ENCODE assay signal across 8 cellular contexts in genomic region chr10:91163269-91163708, GRCh38. TPM values are rescaled to one million over a fixed set of nuclear protein-coding genes. Genes with fewer than 3 reads are reported as not detected.
DNase-seq lines count a peak whose midpoint lies in the region; ATAC-seq and TF ChIP-seq lines count a peak whose summit lies in the region.

No MANE protein-coding gene starts in this region.

- peak overlapping the region; percentile 91 for H3K4me3 Mint-ChIP-seq in natural killer cell treated with Interleukin-12 subunit alpha and Interleukin-12 subunit beta and Interleukin-15 and Interleukin-18, amount 100 ng/mL, for 72 hours

- peak overlapping the region; percentile 83 for H3K4me2 ChIP-seq in fibroblast of lung (ENCODE audit: extremely low read depth, insufficient read depth, low read length)

- CTCF ChIA-PET in AG04449 (lab: Yijun Ruan, JAX) = interaction anchor here (1.1 to 1.8 kb wide), 3 partner anchors 19 to 85 kb away, joined by 3 to 4 read pairs (median 4); no protein-coding TSS in a partner anchor

- H3K4me1 ChIP-seq in NT2/D1 (ENCODE audit: insufficient read depth, insufficient read length) (no peaks in the 10 kb centered on the region), fibroblast of lung (ENCODE audit: control insufficient read depth, extremely low read depth, insufficient read depth, low read length) (peaks cover 8% of the 10 kb centered on the region)

- ATAC-seq in GM18858 (IDR thresholded peaks at IDR 0.05; ENCODE audit: unreplicated experiment) (peak; percentile 31), HG03064 (IDR thresholded peaks at IDR 0.05; ENCODE audit: low read depth, unreplicated experiment) (peak; percentile 55)
- peak; percentile 70 to 76 for ATAC-seq in natural killer cell treated with Interleukin-12 subunit alpha and Interleukin-12 subunit beta and Interleukin-15 and Interleukin-18, amount 100 ng/mL, for 72 hours

- H2AFZ ChIP-seq in fibroblast of lung (ENCODE audit: low read length) = peak overlapping the region; percentile 44

- POLR2A ChIA-PET in AG04449 (lab: Yijun Ruan, JAX) = interaction anchor here (0.7 to 1.0 kb wide), 2 partner anchors 18 to 31 kb away, joined by 3 read pairs; no protein-coding TSS in a partner anchor

- TF ChIP-seq CTCF in AG04449 (IDR thresholded peaks at IDR 0.05; ENCODE audit: insufficient read depth, low read length, missing control alignments) (no peak), fibroblast of lung (conservative IDR thresholded peaks at IDR 0.05 in 1 of 2, IDR thresholded peaks at IDR 0.05 in 1 of 2; ENCODE audit: low read depth in 1 of 2, low read length in 2 of 2) (no peak)

- peaks cover 53% of the 10 kb centered on the region for H3K27me3 ChIP-seq in NT2/D1 (ENCODE audit: insufficient read depth, insufficient read length)
- no peaks in the 10 kb centered on the region for H3K27me3 ChIP-seq in fibroblast of lung (ENCODE audit: control insufficient read depth, insufficient read depth, low read length)

- H3K36me3 ChIP-seq in NT2/D1 (ENCODE audit: insufficient read depth, insufficient read length, low read length) (no peaks in the 10 kb centered on the region), fibroblast of lung (ENCODE audit: control insufficient read depth, insufficient read depth, low read length) (no peaks in the 10 kb centered on the region)

- peak overlapping the region; percentile 83 to 88 for H3K27ac Mint-ChIP-seq in natural killer cell treated with Interleukin-12 subunit alpha and Interleukin-12 subunit beta and Interleukin-15 and Interleukin-18, amount 100 ng/mL, for 72 hours

- peaks cover 35 to 36% of the 10 kb centered on the region in 2 donors for H3K4me1 Mint-ChIP-seq in natural killer cell treated with Interleukin-12 subunit alpha and Interleukin-12 subunit beta and Interleukin-15 and Interleukin-18, amount 100 ng/mL, for 72 hours (ENCODE audit: low read depth in 2 of 2)

- H3K9me3 ChIP-seq in NT2/D1 (ENCODE audit: insufficient read depth, low read length) = no peaks in the 10 kb centered on the region
- H3K9me3 ChIP-seq in fibroblast of lung (ENCODE audit: control insufficient read depth, insufficient read depth, low read depth, low read length) = no peaks in the 10 kb centered on the region

- no peaks in the 10 kb centered on the region for H3K36me3 Mint-ChIP-seq in natural killer cell treated with Interleukin-12 subunit alpha and Interleukin-12 subunit beta and Interleukin-15 and Interleukin-18, amount 100 ng/mL, for 72 hours

- peak overlapping the region; percentile 86 for H3K27ac ChIP-seq in fibroblast of lung (ENCODE audit: insufficient read depth, low read length)

- H4K20me1 ChIP-seq in fibroblast of lung (ENCODE audit: control insufficient read depth, extremely low read depth, insufficient read depth, low read length) = no peaks in the 10 kb centered on the region

- H3K27me3 Mint-ChIP-seq in natural killer cell treated with Interleukin-12 subunit alpha and Interleukin-12 subunit beta and Interleukin-15 and Interleukin-18, amount 100 ng/mL, for 72 hours = peaks cover 0 to 5% of the 10 kb centered on the region in 2 donors

- no peak for DNase-seq in AG04449 (ENCODE audit: low read depth, low spot score)
- DNase-seq in NT2/D1 (ENCODE audit: low read depth, low spot score) = peak; percentile 11
- DNase-seq in activated T-helper 1 cell treated with anti-CD3 and anti-CD28 coated beads, Interleukin-2, amount 50 U/mL, for 16 hours (ENCODE audit: low read depth in 1 of 2, low spot score in 1 of 2) = peak; percentile 53 to 67
- DNase-seq in fibroblast of lung (ENCODE audit: low read depth in 2 of 2) = peak; percentile 59 to 71
- peak; percentile 81 for DNase-seq in natural killer cell treated with Interleukin-12 subunit alpha and Interleukin-12 subunit beta and Interleukin-15 and Interleukin-18, amount 100 ng/mL, for 72 hours (ENCODE audit: low spot score)
- peak; percentile 62 for DNase-seq in stimulated activated naive CD4-positive, alpha-beta T cell treated with Interleukin-2 at 50 U/mL for 16 hours (lab: John Stamatoyannopoulos, UW)

- H3K4me3 ChIP-seq in AG04449 (ENCODE audit: low read depth, low read length) (peak overlapping the region; percentile 75), NT2/D1 (ENCODE audit: insufficient read length, low read depth) (peak overlapping the region; percentile 54), fibroblast of lung (replicated peaks in 1 of 4; ENCODE audit: control extremely low read depth in 1 of 4, insufficient read depth in 1 of 4, low read depth in 3 of 4, low read length in 4 of 4) (peak overlapping the region; percentile 55 to 78 (median 66))

- peaks cover 1% of the 10 kb centered on the region for H3K79me2 ChIP-seq in fibroblast of lung (ENCODE audit: control insufficient read depth, insufficient read depth, low read length)

- H3K9ac ChIP-seq in NT2/D1 (ENCODE audit: insufficient read length, low read depth) (peak overlapping the region; percentile 74), fibroblast of lung (ENCODE audit: insufficient read depth, low read length) (peak overlapping the region; percentile 92)

- H3K9me3 Mint-ChIP-seq in natural killer cell treated with Interleukin-12 subunit alpha and Interleukin-12 subunit beta and Interleukin-15 and Interleukin-18, amount 100 ng/mL, for 72 hours = no peaks in the 10 kb centered on the region

RNA-seq across cellular contexts. Expression of gene PCGF5, which starts 57.2 kb away (rescaled TPM):
- total RNA-seq in fibroblast of lung = 28.5 and 31.5 TPM in 2 replicates
- 25.8 and 31.3 TPM in 2 replicates for polyA plus RNA-seq in fibroblast of lung
- polyA plus RNA-seq in fibroblast of lung (2012) = 18.9 and 24.0 TPM in 2 replicates
- 5.1 and 7.6 TPM in 2 replicates for polyA minus RNA-seq in fibroblast of lung (ENCODE audit: low replicate concordance)
- total RNA-seq in natural killer cell treated with Interleukin-12 subunit alpha and Interleukin-12 subunit beta and Interleukin-15 and Interleukin-18, amount 100 ng/mL, for 72 hours = 10 to 100 TPM; 33.8 to 40.8 TPM
